Comparison of ENCODE assay signal across 8 cellular contexts in the genomic region with DNA sequence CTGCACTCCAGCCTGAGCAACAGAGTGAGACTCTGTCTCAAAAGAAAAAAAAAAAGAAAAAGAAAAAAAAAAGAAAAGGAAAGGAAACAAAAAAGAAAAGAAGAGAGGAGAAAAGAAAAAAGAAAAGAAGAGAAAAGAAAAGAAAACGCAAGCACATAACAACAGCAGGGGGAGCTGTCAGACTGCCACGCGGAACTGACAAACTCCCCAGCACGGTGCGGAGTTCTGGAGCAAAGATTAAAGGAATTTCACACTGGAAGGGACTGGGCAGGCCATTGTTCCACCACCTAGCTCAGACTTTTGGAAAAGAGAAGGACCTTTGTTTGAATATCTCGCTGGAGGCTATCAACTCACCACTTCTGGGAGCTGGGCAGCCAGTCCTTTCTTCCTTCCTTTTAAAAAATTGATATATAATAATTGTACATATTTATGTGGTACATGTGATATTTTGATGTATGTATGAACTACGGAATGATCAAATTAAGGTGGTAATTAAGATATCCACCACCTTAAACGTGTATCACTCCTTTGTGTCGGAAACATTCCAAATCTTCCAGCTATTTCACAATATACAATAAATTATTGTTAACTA. TPM values are rescaled to one million over a fixed set of nuclear protein-coding genes. Genes with fewer than 3 reads are reported as not detected.
A peak's percentile ranks its signal among the peaks of the same experiment; 100 is the strongest.
DNase-seq lines count a peak whose midpoint lies in the region; ATAC-seq, FAIRE-seq and TF ChIP-seq lines count a peak whose summit lies in the region.

No MANE protein-coding gene starts in this region.

- in situ Hi-C loops in K562 (cut with MboI) (no loop called here), HepG2 (cut with HindIII; ENCODE audit: extremely low pct_ligation_motif_present, low pct_unique_long_range_greater_than_20kb) (no loop called here)

- H3K79me2 ChIP-seq in K562 (ENCODE audit: control insufficient read depth, insufficient read depth, low read length) (no peaks in the 10 kb centered on the region), HepG2 (ENCODE audit: insufficient read depth, low read length) (no peaks in the 10 kb centered on the region)

- H3K36me3 Mint-ChIP-seq in activated T-helper 1 cell treated with anti-CD3 and anti-CD28 coated beads, Interleukin-12 subunit alpha, Interleukin-12 subunit beta, Interleukin-2, Interleukin-4 antibody, amounts not matched to agents 30 ng/mL and 10 ng/mL and 1 ng/mL, durations not matched to agents 14 hours and 24 hours and 36 hours (ENCODE audit: low read depth): no peaks in the 10 kb centered on the region

- no peaks in the 10 kb centered on the region for H3K4me1 Mint-ChIP-seq in activated T-helper 1 cell treated with anti-CD3 and anti-CD28 coated beads, Interleukin-12 subunit alpha, Interleukin-12 subunit beta, Interleukin-2, Interleukin-4 antibody, amounts not matched to agents 30 ng/mL and 10 ng/mL and 1 ng/mL, durations not matched to agents 14 hours and 24 hours and 36 hours (ENCODE audit: low read depth)

- no peaks in the 10 kb centered on the region for H3K9me1 ChIP-seq in K562 (ENCODE audit: control insufficient read depth, insufficient read depth, low read length)

- H2AFZ ChIP-seq in K562 (ENCODE audit: low read depth, low read length): no peak overlapping the region
- H2AFZ ChIP-seq in HepG2 (ENCODE audit: low read length): no peak overlapping the region

- intact Hi-C loops in K562 (cut with micrococcal nuclease) (loop anchor here (2.0 to 5.0 kb wide), 2 partner anchors 121 to 1037 kb away; no protein-coding TSS in a partner anchor), HepG2 (cut with micrococcal nuclease; ENCODE audit: unreplicated experiment) (loop anchor here (1.0 to 10.0 kb wide), 3 partner anchors 94 to 1809 kb away; no protein-coding TSS in a partner anchor)
- intact Hi-C loops in activated T-helper 1 cell treated with anti-CD3 and anti-CD28 coated beads, Interleukin-12 subunit alpha, Interleukin-12 subunit beta, Interleukin-2, Interleukin-4 antibody, amounts not matched to agents 30 ng/mL and 10 ng/mL and 1 ng/mL, durations not matched to agents 14 hours and 24 hours and 36 hours (cut with micrococcal nuclease): no loop called here

- H3K9me3 ChIP-seq in K562 (replicated peaks; ENCODE audit: control insufficient read depth, insufficient read depth, low read depth, low read length): no peaks in the 10 kb centered on the region
- H3K9me3 ChIP-seq in HepG2 (ENCODE audit: low read length): no peaks in the 10 kb centered on the region

- no peak for TF ChIP-seq POLR2A in K562 (conservative IDR thresholded peaks at IDR 0.05)
- TF ChIP-seq POLR2A in HepG2 (IDR thresholded peaks at IDR 0.05; ENCODE audit: insufficient read depth in 1 of 2, low read depth in 2 of 2, low read length in 2 of 2): no peak

- H3K27me3 ChIP-seq in K562 (ENCODE audit: control insufficient read depth in 2 of 2, insufficient read depth in 2 of 2, low read length in 2 of 2) (no peaks in the 10 kb centered on the region), HepG2 (ENCODE audit: control insufficient read depth in 1 of 2, insufficient read depth in 2 of 2, low read length in 2 of 2) (no peaks in the 10 kb centered on the region)

- no peaks in the 10 kb centered on the region for H3K36me3 ChIP-seq in K562 (ENCODE audit: control insufficient read depth, insufficient read depth, low read length)
- H3K36me3 ChIP-seq in HepG2 (replicated peaks in 1 of 2; ENCODE audit: control insufficient read depth in 1 of 2, insufficient read depth in 2 of 2, low read length in 2 of 2): no peaks in the 10 kb centered on the region

- H3K4me1 ChIP-seq in K562 (replicated peaks in 1 of 2; ENCODE audit: control insufficient read depth in 2 of 2, insufficient read depth in 2 of 2, low read length in 2 of 2) (no peaks in the 10 kb centered on the region), HepG2 (ENCODE audit: insufficient read depth, low read length) (no peaks in the 10 kb centered on the region)

- BruUV-seq in K562 (replicated peaks; lab: Mats Ljungman, UMichigan) (no TSS peak), HepG2 (replicated peaks; lab: Mats Ljungman, UMichigan) (no TSS peak)

- CTCF ChIA-PET in K562 (lab: Yijun Ruan, JAX; ENCODE audit: low intra/inter-chr PET ratio) (interaction anchor here (0.7 kb wide), 1 partner anchor 216 kb away, joined by 3 read pairs; no protein-coding TSS in a partner anchor), HepG2 (lab: Yijun Ruan, JAX; ENCODE audit: low intra/inter-chr PET ratio, low total read pairs) (interaction anchor here (1.5 kb wide), 1 partner anchor 94 kb away, joined by 6 read pairs; no protein-coding TSS in a partner anchor)

- no peak overlapping the region for H3K4me3 ChIP-seq in K562
- H3K4me3 ChIP-seq in HepG2 (replicated peaks in 1 of 3; ENCODE audit: insufficient read depth in 1 of 3, low read depth in 2 of 3, low read length in 3 of 3): no peak overlapping the region

- H4K20me1 ChIP-seq in K562 (replicated peaks; ENCODE audit: control insufficient read depth, insufficient read depth, low read length) (no peaks in the 10 kb centered on the region), HepG2 (ENCODE audit: insufficient read depth, low read length) (no peaks in the 10 kb centered on the region)

- POLR2A ChIA-PET in K562 (lab: Yijun Ruan, JAX): interaction anchor here (0.5 kb wide), 1 partner anchor 385 kb away, joined by 3 read pairs; no protein-coding TSS in a partner anchor
- POLR2A ChIA-PET in HepG2 (lab: Yijun Ruan, JAX): no interaction called here

- no peak overlapping the region for H3K9ac ChIP-seq in K562 (ENCODE audit: insufficient read depth in 1 of 2, low read depth in 2 of 2, low read length in 2 of 2)
- H3K9ac ChIP-seq in HepG2 (ENCODE audit: insufficient read depth, low read depth, low read length): no peak overlapping the region

- H3K27ac Mint-ChIP-seq in activated T-helper 1 cell treated with anti-CD3 and anti-CD28 coated beads, Interleukin-12 subunit alpha, Interleukin-12 subunit beta, Interleukin-2, Interleukin-4 antibody, amounts not matched to agents 30 ng/mL and 10 ng/mL and 1 ng/mL, durations not matched to agents 14 hours and 24 hours and 36 hours: no peak overlapping the region

- peak; percentile 62 for FAIRE-seq in K562 (lab: Jason Lieb, UNC)
- FAIRE-seq in HepG2 (lab: Jason Lieb, UNC): peak; percentile 70

- no peak overlapping the region for H3K4me2 ChIP-seq in K562 (ENCODE audit: insufficient read depth, low read length)
- H3K4me2 ChIP-seq in HepG2 (ENCODE audit: low read depth, low read length): no peak overlapping the region

- peak; percentile 48 to 64 (median 51) for TF ChIP-seq CTCF in K562 (IDR thresholded peaks at IDR 0.05 in 2 of 3, conservative IDR thresholded peaks at IDR 0.05 in 1 of 3; ENCODE audit: insufficient read depth in 2 of 3, low read depth in 1 of 3, low read length in 3 of 3)
- TF ChIP-seq CTCF in HepG2 (CRISPR knock-in tag; IDR thresholded peaks at IDR 0.05): peak; percentile 76

- no peak overlapping the region for H3K4me3 Mint-ChIP-seq in activated T-helper 1 cell treated with anti-CD3 and anti-CD28 coated beads, Interleukin-12 subunit alpha, Interleukin-12 subunit beta, Interleukin-2, Interleukin-4 antibody, amounts not matched to agents 30 ng/mL and 10 ng/mL and 1 ng/mL, durations not matched to agents 14 hours and 24 hours and 36 hours

- ATAC-seq in K562: peak; percentile 61
- peak; percentile 91 for ATAC-seq in HepG2
- ATAC-seq in GM19463 (IDR thresholded peaks at IDR 0.05; ENCODE audit: unreplicated experiment): no peak

- H3K27me3 Mint-ChIP-seq in activated T-helper 1 cell treated with anti-CD3 and anti-CD28 coated beads, Interleukin-12 subunit alpha, Interleukin-12 subunit beta, Interleukin-2, Interleukin-4 antibody, amounts not matched to agents 30 ng/mL and 10 ng/mL and 1 ng/mL, durations not matched to agents 14 hours and 24 hours and 36 hours (ENCODE audit: insufficient read depth): no peaks in the 10 kb centered on the region

- 1% methylated on average over 8 of the region's 9 CpGs for WGBS in K562 (ENCODE audit: insufficient coverage, low coverage, missing lambda C conversion rate)
- 10% methylated on average over 9 of the region's 9 CpGs for WGBS in HepG2 (ENCODE audit: low lambda C conversion rate)

- DNase-seq in NCI-H2081 (lab: John Stamatoyannopoulos, UW) (peak; percentile 3 to 26), NCI-H2081 treated with DMSO at 0.1 percent for 48 hours (lab: John Stamatoyannopoulos, UW) (no peak), LHCN-M2 (ENCODE audit: low read depth) (peak; percentile 9), K562 (ENCODE audit: extremely low read depth in 1 of 4, low spot score in 3 of 4) (peak; percentile 18 to 32 (median 22)), HepG2 (ENCODE audit: low spot score) (peak; percentile 42)
- DNase-seq in activated T-helper 1 cell treated with anti-CD3 and anti-CD28 coated beads, Interleukin-12 subunit alpha, Interleukin-12 subunit beta, Interleukin-2, Interleukin-4 antibody, amounts not matched to agents 30 ng/mL and 10 ng/mL and 1 ng/mL, durations not matched to agents 14 hours and 24 hours and 36 hours (ENCODE audit: low spot score): no peak
- no peak for DNase-seq in activated CD8-positive, alpha-beta memory T cell treated with anti-CD3 and anti-CD28 coated beads, Interleukin-2, amount 50 U/mL, for 48 hours

- TF ChIP-seq EP300 in K562 (IDR thresholded peaks at IDR 0.05; ENCODE audit: low read length) (no peak), HepG2 (IDR thresholded peaks at IDR 0.05; ENCODE audit: low read depth in 2 of 2, low read length in 2 of 2) (no peak), HepG2 (CRISPR knock-in tag; IDR thresholded peaks at IDR 0.05; ENCODE audit: borderline replicate concordance) (no peak)

- no peaks in the 10 kb centered on the region for H3K9me3 Mint-ChIP-seq in activated T-helper 1 cell treated with anti-CD3 and anti-CD28 coated beads, Interleukin-12 subunit alpha, Interleukin-12 subunit beta, Interleukin-2, Interleukin-4 antibody, amounts not matched to agents 30 ng/mL and 10 ng/mL and 1 ng/mL, durations not matched to agents 14 hours and 24 hours and 36 hours

- TF ChIP-seq RAD21 in K562 (CRISPR knock-in tag; conservative IDR thresholded peaks at IDR 0.05 in 1 of 2, IDR thresholded peaks at IDR 0.05 in 1 of 2): peak; percentile 17 to 63; a peak in 3 of 4 replicates
- TF ChIP-seq RAD21 in HepG2 (CRISPR knock-in tag; IDR thresholded peaks at IDR 0.05): 0 out of 2 replicates have a peak, but pooled peaks have one; percentile 33

- H3K27ac ChIP-seq in K562 (ENCODE audit: extremely low read depth, low read depth, low read length): no peak overlapping the region
- no peak overlapping the region for H3K27ac ChIP-seq in HepG2 (ENCODE audit: extremely low read length, insufficient read depth, low read length)

RNA-seq across cellular contexts. Expression of a gene that starts 40.5 kb away (rescaled TPM):
- total RNA-seq in LHCN-M2 (2014; rRNA removed) (not detected in 2 replicates), K562 (2014; rRNA removed) (not detected in 2 replicates), K562 (2014; rRNA removed; fragmentation: Illumina TruSeq; extraction: Trizol) (not detected in 2 replicates), K562 (2015; rRNA removed; fragmentation: Illumina TruSeq; extraction: Trizol) (not detected in 2 replicates), K562 (2021) (not detected in 2 replicates), HepG2 (2016; rRNA removed; fragmentation: Illumina TruSeq; extraction: Trizol) (not detected in 2 replicates)
- not detected for polyA plus RNA-seq in LHCN-M2 (2012)
- not detected in 2 replicates for total RNA-seq in K562 (2011; cell fraction: chromatin; rRNA removed; ENCODE audit: low replicate concordance)
- not detected in 2 replicates for total RNA-seq in K562 (2011; cell fraction: nucleolus; rRNA removed)
- not detected in 2 replicates for total RNA-seq in K562 (2011; cell fraction: nucleoplasm; rRNA removed)
- polyA plus RNA-seq in K562 (2011; rRNA removed) (not detected in 2 replicates), K562 (2014; fragmentation: Illumina TruSeq; extraction: Trizol) (not detected in 2 replicates), K562 (2014; fragmentation: Nextera tagmentation; extraction: Ambion mirVana) (under 1 TPM in 1 of 2 experiments, not detected in 1; 0.04 TPM), K562 (2014; rRNA removed) (not detected in 2 replicates), HepG2 (2011; rRNA removed) (not detected in 2 replicates)
- not detected in 2 replicates for polyA plus RNA-seq in K562 (2011; cell fraction: cytosol; rRNA removed)
- not detected in 2 replicates for polyA plus RNA-seq in K562 (2011; cell fraction: nucleus; rRNA removed)
- 0.11 TPM in 1 of 2 replicates, not detected in the other for polyA plus RNA-seq in K562 (2012)
- 0.12 TPM in 1 of 2 replicates, not detected in the other for polyA minus RNA-seq in K562 (2011; rRNA and poly(A)+ RNA removed)
- not detected in 2 replicates for polyA minus RNA-seq in K562 (2011; cell fraction: cytosol; rRNA and poly(A)+ RNA removed)
- not detected in 2 replicates for polyA minus RNA-seq in K562 (2011; cell fraction: nucleus; rRNA and poly(A)+ RNA removed)
- not detected in 2 replicates for total RNA-seq in HepG2 (2016; cell fraction: cytosol; rRNA removed; fragmentation: Illumina TruSeq; extraction: Trizol; ENCODE audit: low read depth)
- not detected in 2 replicates for total RNA-seq in HepG2 (2016; cell fraction: insoluble cytoplasmic fraction; rRNA removed; fragmentation: Illumina TruSeq; extraction: Trizol)
- total RNA-seq in HepG2 (2016; cell fraction: membrane; rRNA removed; fragmentation: Illumina TruSeq; extraction: Trizol): not detected in 2 replicates
- total RNA-seq in HepG2 (2016; cell fraction: nucleus; rRNA removed; fragmentation: Illumina TruSeq; extraction: Trizol): not detected in 2 replicates
- polyA plus RNA-seq in HepG2 (2011; cell fraction: cytosol; rRNA removed): not detected in 2 replicates
- polyA plus RNA-seq in HepG2 (2011; cell fraction: nucleus; rRNA removed): not detected in 2 replicates
- polyA plus RNA-seq in HepG2 (2012): not detected in 2 replicates
- not detected in 2 replicates for polyA plus RNA-seq in HepG2 (2016; cell fraction: cytosol; fragmentation: Illumina TruSeq; extraction: Trizol; ENCODE audit: low read depth)
- not detected in 2 replicates for polyA plus RNA-seq in HepG2 (2016; cell fraction: insoluble cytoplasmic fraction; fragmentation: Illumina TruSeq; extraction: Trizol; ENCODE audit: low read depth)
- not detected in 2 replicates for polyA plus RNA-seq in HepG2 (2016; cell fraction: membrane; fragmentation: Illumina TruSeq; extraction: Trizol; ENCODE audit: low read depth)
- not detected in 2 replicates for polyA plus RNA-seq in HepG2 (2016; cell fraction: nucleus; fragmentation: Illumina TruSeq; extraction: Trizol; ENCODE audit: insufficient read depth, low read depth)
- 0.23 TPM in 1 of 2 replicates, not detected in the other for polyA minus RNA-seq in HepG2 (2011; rRNA and poly(A)+ RNA removed; ENCODE audit: low replicate concordance)
- polyA minus RNA-seq in HepG2 (2011; cell fraction: cytosol; rRNA and poly(A)+ RNA removed): not detected in 2 replicates
- not detected in 2 replicates for polyA minus RNA-seq in HepG2 (2011; cell fraction: nucleus; rRNA and poly(A)+ RNA removed)
- not detected in 2 replicates for total RNA-seq in activated T-helper 1 cell treated with anti-CD3 and anti-CD28 coated beads, Interleukin-12 subunit alpha, Interleukin-12 subunit beta, Interleukin-2, Interleukin-4 antibody, amounts not matched to agents 30 ng/mL and 10 ng/mL and 1 ng/mL, durations not matched to agents 14 hours and 24 hours and 36 hours

Comparison
In these comparisons a context has a peak if more than half of its experiments do, and no peak if none do; other contexts are left out.
1. DNase-seq: peak in NCI-H2081 (2 of 2), LHCN-M2 (single experiment), K562 (4 of 4) and HepG2 (single experiment); none in NCI-H2081 treated with DMSO at 0.1 percent for 48 hours (single experiment), activated T-helper 1 cell treated with anti-CD3 and anti-CD28 coated beads, Interleukin-12 subunit alpha, Interleukin-12 subunit beta, Interleukin-2, Interleukin-4 antibody, amounts not matched to agents 30 ng/mL and 10 ng/mL and 1 ng/mL, durations not matched to agents 14 hours and 24 hours and 36 hours (single experiment) and activated CD8-positive, alpha-beta memory T cell treated with anti-CD3 and anti-CD28 coated beads, Interleukin-2, amount 50 U/mL, for 48 hours (single experiment).